1 cellular context compared by ENCODE assay signal in genomic region chr2:102848366-102848839, GRCh38.
A peak's percentile ranks its signal among the peaks of the same experiment; 100 is the strongest.
TF ChIP-seq lines count a peak whose summit lies in the region.

No MANE protein-coding gene starts in this region.

TF ChIP-seq in K562, 482 proteins besides CTCF, POLR2A, EP300 and RAD21 (continued from another document):
- TF ChIP-seq NKRF (IDR thresholded peaks at IDR 0.05; ENCODE audit: borderline replicate concordance) (no peak), NCOR1 (IDR thresholded peaks at IDR 0.05) (no peak), KLF6 (CRISPR knock-in tag; IDR thresholded peaks at IDR 0.05; ENCODE audit: borderline replicate concordance) (no peak), MCM3 (IDR thresholded peaks at IDR 0.05) (no peak), ARID3A (IDR thresholded peaks at IDR 0.05; ENCODE audit: borderline replicate concordance, low read depth, low read length) (no peak), ATF2 (CRISPR knock-in tag; IDR thresholded peaks at IDR 0.05) (no peak), ASH1L (IDR thresholded peaks at IDR 0.05; ENCODE audit: borderline replicate concordance, low read depth, partially characterized antibody) (no peak), CEBPG (CRISPR knock-in tag; IDR thresholded peaks at IDR 0.05) (no peak), CEBPG (tag; conservative IDR thresholded peaks at IDR 0.05 in 1 of 2, IDR thresholded peaks at IDR 0.05 in 1 of 2) (no peak), BMI1 (IDR thresholded peaks at IDR 0.05; ENCODE audit: low read length) (no peak), ZNF253 (CRISPR knock-in tag; conservative IDR thresholded peaks at IDR 0.05) (no peak), NRF1 (conservative IDR thresholded peaks at IDR 0.05 in 1 of 2, IDR thresholded peaks at IDR 0.05 in 1 of 2) (peak; percentile 87 to 89)
- TF ChIP-seq, protein P1, sequence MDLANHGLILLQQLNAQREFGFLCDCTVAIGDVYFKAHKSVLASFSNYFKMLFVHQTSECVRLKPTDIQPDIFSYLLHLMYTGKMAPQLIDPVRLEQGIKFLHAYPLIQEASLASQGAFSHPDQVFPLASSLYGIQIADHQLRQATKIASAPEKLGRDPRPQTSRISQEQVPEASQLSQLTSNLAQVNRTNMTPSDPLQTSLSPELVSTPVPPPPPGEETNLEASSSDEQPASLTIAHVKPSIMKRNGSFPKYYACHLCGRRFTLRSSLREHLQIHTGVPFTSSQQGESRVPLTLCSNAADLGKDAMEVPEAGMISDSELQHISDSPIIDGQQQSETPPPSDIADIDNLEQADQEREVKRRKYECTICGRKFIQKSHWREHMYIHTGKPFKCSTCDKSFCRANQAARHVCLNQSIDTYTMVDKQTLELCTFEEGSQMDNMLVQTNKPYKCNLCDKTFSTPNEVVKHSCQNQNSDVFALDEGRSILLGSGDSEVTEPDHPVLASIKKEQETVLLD (IDR thresholded peaks at IDR 0.05), result peak; percentile 31; the same call in 1 of the 2 replicates
- TF ChIP-seq, protein P2, sequence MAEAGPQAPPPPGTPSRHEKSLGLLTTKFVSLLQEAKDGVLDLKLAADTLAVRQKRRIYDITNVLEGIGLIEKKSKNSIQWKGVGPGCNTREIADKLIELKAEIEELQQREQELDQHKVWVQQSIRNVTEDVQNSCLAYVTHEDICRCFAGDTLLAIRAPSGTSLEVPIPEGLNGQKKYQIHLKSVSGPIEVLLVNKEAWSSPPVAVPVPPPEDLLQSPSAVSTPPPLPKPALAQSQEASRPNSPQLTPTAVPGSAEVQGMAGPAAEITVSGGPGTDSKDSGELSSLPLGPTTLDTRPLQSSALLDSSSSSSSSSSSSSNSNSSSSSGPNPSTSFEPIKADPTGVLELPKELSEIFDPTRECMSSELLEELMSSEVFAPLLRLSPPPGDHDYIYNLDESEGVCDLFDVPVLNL (CRISPR knock-in tag; IDR thresholded peaks at IDR 0.05; ENCODE audit: low read depth), result no peak
